In the genomic region with DNA sequence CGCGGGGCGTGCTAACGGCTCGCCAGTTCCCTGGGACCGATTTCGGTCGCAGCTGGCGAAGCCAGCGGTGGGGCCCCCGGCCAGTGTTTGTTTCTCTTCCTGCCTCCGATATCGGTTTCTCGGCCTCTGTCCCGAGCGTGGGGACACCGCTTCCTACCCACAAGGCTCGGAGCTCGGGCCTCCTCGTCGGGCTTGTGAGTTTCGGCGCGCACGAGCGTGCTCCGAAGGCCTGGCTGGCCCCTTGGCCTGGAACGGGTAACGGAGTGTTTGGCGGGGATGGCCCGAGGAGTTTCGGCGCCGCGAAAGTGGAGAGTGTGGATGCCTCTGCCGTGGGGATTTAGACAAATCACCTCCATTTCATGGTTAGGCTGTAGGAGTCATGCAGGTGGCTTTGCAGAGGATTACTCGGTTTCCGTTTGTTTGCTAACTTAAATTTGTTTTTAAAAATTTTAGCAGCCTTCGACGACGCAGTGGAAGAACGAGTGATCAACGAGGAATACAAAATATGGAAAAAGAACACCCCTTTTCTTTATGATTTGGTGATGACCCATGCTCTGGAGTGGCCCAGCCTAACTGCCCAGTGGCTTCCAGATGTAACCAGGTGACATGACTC, we compare ENCODE assay signal across 8 cellular contexts. TPM values are rescaled to one million over a fixed set of nuclear protein-coding genes. Genes with fewer than 3 reads are reported as not detected.
DNase-seq lines count a peak whose midpoint lies in the region; ATAC-seq and TF ChIP-seq lines count a peak whose summit lies in the region.

No MANE protein-coding gene starts in this region.

- H3K27ac Mint-ChIP-seq in activated CD8-positive, alpha-beta T cell treated with anti-CD3 and anti-CD28 coated beads, Interleukin-2, amount 10 ng/mL, durations not matched to agents 7 days and 5 days = peak overlapping the region; percentile 99

- H3K4me3 Mint-ChIP-seq in activated CD8-positive, alpha-beta T cell treated with anti-CD3 and anti-CD28 coated beads, Interleukin-2, amount 10 ng/mL, durations not matched to agents 7 days and 5 days = peak overlapping the region; percentile 98

- no peaks in the 10 kb centered on the region for H3K27me3 ChIP-seq in heart right ventricle
- H3K27me3 ChIP-seq in skeletal muscle satellite cell (ENCODE audit: control insufficient read depth, insufficient read depth, low read length) = no peaks in the 10 kb centered on the region

- no peaks in the 10 kb centered on the region for H3K9me3 Mint-ChIP-seq in activated CD8-positive, alpha-beta T cell treated with anti-CD3 and anti-CD28 coated beads, Interleukin-2, amount 10 ng/mL, durations not matched to agents 7 days and 5 days (ENCODE audit: insufficient read depth)

- CTCF ChIA-PET in activated CD8-positive, alpha-beta T cell treated with anti-CD3 and anti-CD28 coated beads, Interleukin-2, amount 10 ng/mL, durations not matched to agents 7 days and 5 days (lab: Charles Lee) = interaction anchor here (0.9 to 1.4 kb wide), 5 partner anchors 9 to 396 kb away, joined by 3 to 9 read pairs (median 3); no protein-coding TSS in a partner anchor

- H3K27ac ChIP-seq in heart right ventricle = peak overlapping the region; percentile 61 to 100 (median 96)

- 1 to 2% methylated on average over 43 of the region's 43 CpGs for WGBS in heart right ventricle, 2 donors

- TF ChIP-seq CTCF in heart right ventricle (IDR thresholded peaks at IDR 0.05) = no peak

- ATAC-seq in HG02571 (IDR thresholded peaks at IDR 0.05; ENCODE audit: unreplicated experiment) (peak; percentile 19), heart right ventricle (peak; percentile 0 to 42 (median 15)), HG03432 (IDR thresholded peaks at IDR 0.05; ENCODE audit: unreplicated experiment) (no peak), HG02763 (IDR thresholded peaks at IDR 0.05; ENCODE audit: unreplicated experiment) (no peak)
- peak; percentile 7 for ATAC-seq in activated CD8-positive, alpha-beta T cell treated with anti-CD3 and anti-CD28 coated beads, Interleukin-2, amount 10 ng/mL, durations not matched to agents 7 days and 5 days

- peaks cover 0 to 46% (median 21%) of the 10 kb centered on the region in 9 donors for H3K36me3 ChIP-seq in heart right ventricle
- H3K36me3 ChIP-seq in skeletal muscle satellite cell (ENCODE audit: insufficient read depth, low read length) = peaks cover 28% of the 10 kb centered on the region

- H3K4me2 ChIP-seq in skeletal muscle satellite cell (ENCODE audit: low read length) = peak overlapping the region; percentile 92

- H3K4me1 ChIP-seq in heart right ventricle (peaks cover 3 to 65% (median 37%) of the 10 kb centered on the region in 9 donors), skeletal muscle satellite cell (ENCODE audit: control insufficient read depth, insufficient read depth, low read length) (peaks cover 34% of the 10 kb centered on the region)

- H3K9ac ChIP-seq in skeletal muscle satellite cell (ENCODE audit: low read depth, low read length) = peak overlapping the region; percentile 97

- H3K27me3 Mint-ChIP-seq in activated CD8-positive, alpha-beta T cell treated with anti-CD3 and anti-CD28 coated beads, Interleukin-2, amount 10 ng/mL, durations not matched to agents 7 days and 5 days (ENCODE audit: low read depth) = no peaks in the 10 kb centered on the region

- intact Hi-C loops in heart right ventricle (cut with DNase I) = loop anchor here in 1 of 10 donors (2.0 to 5.0 kb wide), 2 partner anchors 39 to 51 kb away; partner anchors contain the start of gene SYNC

- H3K9me3 ChIP-seq in heart right ventricle (no peaks in the 10 kb centered on the region), skeletal muscle satellite cell (replicated peaks; ENCODE audit: low read length) (no peaks in the 10 kb centered on the region)

- POLR2A ChIA-PET in activated CD8-positive, alpha-beta T cell treated with anti-CD3 and anti-CD28 coated beads, Interleukin-2, amount 10 ng/mL, durations not matched to agents 7 days and 5 days (lab: Charles Lee) = interaction anchor here (0.7 to 2.0 kb wide), 17 partner anchors 9 to 404 kb away, joined by 3 to 16 read pairs (median 3); partner anchors contain the start of genes S100PBP and YARS1

- DNase-seq in NCI-H1105 (lab: John Stamatoyannopoulos, UW) (peak; percentile 54), NCI-H1105 treated with DMSO at 0.1 percent for 48 hours (lab: John Stamatoyannopoulos, UW) (no peak), heart right ventricle (no peak)
- DNase-seq in activated CD8-positive, alpha-beta T cell treated with anti-CD3 and anti-CD28 coated beads, Interleukin-2, amount 10 ng/mL, durations not matched to agents 7 days and 5 days = no peak

- peaks cover 57% of the 10 kb centered on the region for H3K36me3 Mint-ChIP-seq in activated CD8-positive, alpha-beta T cell treated with anti-CD3 and anti-CD28 coated beads, Interleukin-2, amount 10 ng/mL, durations not matched to agents 7 days and 5 days (ENCODE audit: low read depth)

- H3K4me1 Mint-ChIP-seq in activated CD8-positive, alpha-beta T cell treated with anti-CD3 and anti-CD28 coated beads, Interleukin-2, amount 10 ng/mL, durations not matched to agents 7 days and 5 days (ENCODE audit: low read depth) = peaks cover 47% of the 10 kb centered on the region

- H3K4me3 ChIP-seq in heart right ventricle (peak overlapping the region; percentile 46 to 95 (median 79)), skeletal muscle satellite cell (ENCODE audit: low read length) (peak overlapping the region; percentile 93)

RNA-seq across cellular contexts. Expression of gene RBBP4, which starts 0.6 kb away (rescaled TPM):
- 100 to 1,000 TPM; 290 to 298 TPM for total RNA-seq in activated CD8-positive, alpha-beta T cell treated with anti-CD3 and anti-CD28 coated beads, Interleukin-2, amount 10 ng/mL, durations not matched to agents 7 days and 5 days
- total RNA-seq in heart right ventricle = 100 to 1,000 TPM in 8 of 10 donors, 10 to 100 TPM in 2; 86.6 to 119 (median 110) TPM
- 10 to 100 TPM; 17.9 to 50.7 TPM for polyA plus RNA-seq in heart right ventricle
- total RNA-seq in skeletal muscle satellite cell (2012; rRNA removed) = 53.0 and 70.1 TPM in 2 replicates

RNA-seq across cellular contexts. Expression of gene ZBTB8OS, which starts 1.2 kb away (rescaled TPM):
- 10 to 100 TPM; 50.5 to 54.1 TPM for total RNA-seq in activated CD8-positive, alpha-beta T cell treated with anti-CD3 and anti-CD28 coated beads, Interleukin-2, amount 10 ng/mL, durations not matched to agents 7 days and 5 days
- 10 to 100 TPM; 27.5 to 45.1 (median 32.6) TPM for total RNA-seq in heart right ventricle
- polyA plus RNA-seq in heart right ventricle = 10 to 100 TPM; 54.7 to 65.0 TPM
- total RNA-seq in skeletal muscle satellite cell (2012; rRNA removed) = 29.4 and 38.0 TPM in 2 replicates

RNA-seq across cellular contexts. Expression of gene SYNC, which starts 51.0 kb away (rescaled TPM):
- total RNA-seq in activated CD8-positive, alpha-beta T cell treated with anti-CD3 and anti-CD28 coated beads, Interleukin-2, amount 10 ng/mL, durations not matched to agents 7 days and 5 days = not detected
- 10 to 100 TPM in 9 of 10 donors, 1 to 10 TPM in 1; 9.9 to 27.8 (median 17.7) TPM for total RNA-seq in heart right ventricle
- 10 to 100 TPM in 1 of 2 donors, 1 to 10 TPM in 1; 2.7 to 10.5 TPM for polyA plus RNA-seq in heart right ventricle
- total RNA-seq in skeletal muscle satellite cell (2012; rRNA removed) = 7.4 and 22.9 TPM in 2 replicates

Comparison
In these comparisons a context has a peak if more than half of its experiments do, and no peak if none do; other contexts are left out.
1. ATAC-seq: peak in HG02571 (single experiment), activated CD8-positive, alpha-beta T cell treated with anti-CD3 and anti-CD28 coated beads, Interleukin-2, amount 10 ng/mL, durations not matched to agents 7 days and 5 days (single experiment) and heart right ventricle (8 of 8); none in HG03432 (single experiment) and HG02763 (single experiment).
2. RNA of gene SYNC, which starts 51.0 kb away (total RNA-seq): 9.9 to 27.8 TPM in heart right ventricle; not detected in activated CD8-positive, alpha-beta T cell treated with anti-CD3 and anti-CD28 coated beads, Interleukin-2, amount 10 ng/mL, durations not matched to agents 7 days and 5 days; every median in the first group is over 10 times any median in the second.